In genomic region chr10:124892031-124892430, GRCh38 we compare ENCODE assay signal across 23 cellular contexts. TPM values are rescaled to one million over a fixed set of nuclear protein-coding genes. Genes with fewer than 3 reads are reported as not detected.
DNase-seq lines count a peak whose midpoint lies in the region; ATAC-seq and TF ChIP-seq lines count a peak whose summit lies in the region.
"Had no signal": no experiment of that assay in that cellular context is flagged by ENCODE, and none has a peak within 500 bp of the region (broad histone marks: within the 10 kb centered on the region; RNA-seq: fewer than 3 reads in every experiment).

No MANE protein-coding gene starts in this region.

- H3K4me3 ChIP-seq in right atrium auricular region (no peak overlapping the region), heart left ventricle (no peak overlapping the region), upper lobe of right lung (no peak overlapping the region)
- H3K4me3 ChIP-seq: MG63, SJSA1 had no signal

- TF ChIP-seq CTCF in right atrium auricular region (IDR thresholded peaks at IDR 0.05) (no peak), heart left ventricle (IDR thresholded peaks at IDR 0.05) (no peak), upper lobe of right lung (IDR thresholded peaks at IDR 0.05) (no peak)

- no peaks in the 10 kb centered on the region for H3K9me3 ChIP-seq in right atrium auricular region
- H3K9me3 ChIP-seq in heart left ventricle = no peaks in the 10 kb centered on the region
- H3K9me3 ChIP-seq in upper lobe of right lung = no peaks in the 10 kb centered on the region
- H3K9me3 ChIP-seq: MG63, SJSA1 had no signal

- no peak for TF ChIP-seq POLR2A in heart left ventricle (IDR thresholded peaks at IDR 0.05)

- WGBS in heart left ventricle, 4 donors = 50 to 66% (median 56%) methylated on average over 8 of the region's 8 CpGs

- DNase-seq in Right ventricle myocardium inferior (ENCODE audit: missing footprints) (no peak), right atrium auricular region (ENCODE audit: low spot score) (no peak), heart left ventricle (peak in 2 of 5 donors; percentile 43 to 51), left lobe of liver (ENCODE audit: low spot score) (no peak), upper lobe of right lung (peak; percentile 13), NCI-H524 treated with DMSO at 0.1 percent for 48 hours (lab: John Stamatoyannopoulos, UW) (no peak), kidney glomerular epithelial cell (lab: John Stamatoyannopoulos, UW) (no peak)
- DNase-seq: CD8-positive, alpha-beta T cell; DMS 273 treated with DMSO at 0.1 percent for 48 hours; DMS79 treated with DMSO at 0.1 percent for 48 hours; KG1; MG63; NCI-H1105 treated with DMSO at 0.1 percent for 48 hours; NCI-H1930; NCI-H2107; NCI-H524; NCI-H774; NK-92 treated with Interleukin-12 subunit alpha and Interleukin-12 subunit beta, amount 100 ng/mL, for 24 hours; PC-3 had no signal

- ATAC-seq in Right ventricle myocardium inferior (peak; percentile 80), heart left ventricle (peak; percentile 75 to 93 (median 86)), left lobe of liver (peak; percentile 72), upper lobe of right lung (no peak), HG03460 (IDR thresholded peaks at IDR 0.05; ENCODE audit: unreplicated experiment) (no peak)
- ATAC-seq: CD8-positive, alpha-beta T cell; PC-3 had no signal

- intact Hi-C loops in Right ventricle myocardium inferior (cut with DNase I) = no loop called here
- intact Hi-C loops in heart left ventricle (cut with DNase I) = no loop called here
- intact Hi-C loops in upper lobe of right lung (cut with DNase I) = no loop called here

- H3K4me1 ChIP-seq in right atrium auricular region (no peaks in the 10 kb centered on the region), heart left ventricle (peaks cover 0 to 4% (median 0%) of the 10 kb centered on the region in 12 donors), upper lobe of right lung (no peaks in the 10 kb centered on the region)
- H3K4me1 ChIP-seq: SJSA1 had no signal

- H3K36me3 ChIP-seq in right atrium auricular region = no peaks in the 10 kb centered on the region
- no peaks in the 10 kb centered on the region for H3K36me3 ChIP-seq in heart left ventricle
- no peaks in the 10 kb centered on the region for H3K36me3 ChIP-seq in upper lobe of right lung
- H3K36me3 ChIP-seq: MG63, SJSA1 had no signal

- H3K27ac ChIP-seq in right atrium auricular region = no peak overlapping the region
- H3K27ac ChIP-seq in heart left ventricle = no peak overlapping the region
- H3K27ac ChIP-seq in upper lobe of right lung = no peak overlapping the region
- H3K27ac ChIP-seq: 22Rv1, C4-2B, SJSA1 had no signal

- H3K27me3 ChIP-seq in right atrium auricular region (no peaks in the 10 kb centered on the region), heart left ventricle (no peaks in the 10 kb centered on the region), upper lobe of right lung (peaks cover 3% of the 10 kb centered on the region)
- H3K27me3 ChIP-seq: MG63, SJSA1 had no signal

RNA-seq across cellular contexts. Expression of gene ZRANB1, which starts 49.9 kb away (rescaled TPM):
- total RNA-seq in Right ventricle myocardium inferior = 23.4 TPM
- 10 to 100 TPM; 24.1 to 24.9 TPM for total RNA-seq in right atrium auricular region
- total RNA-seq in heart left ventricle = 10 to 100 TPM; 20.5 to 31.3 (median 25.7) TPM
- polyA plus RNA-seq in heart left ventricle = 10 to 100 TPM; 11.4 to 24.7 TPM
- total RNA-seq in left lobe of liver = 11.6 TPM
- total RNA-seq in upper lobe of right lung = 20.5 TPM

Comparison
In these comparisons a context has a peak if more than half of its experiments do, and no peak if none do; other contexts are left out.
1. ATAC-seq: peak in Right ventricle myocardium inferior (single experiment), heart left ventricle (4 of 4) and left lobe of liver (single experiment); none in upper lobe of right lung (single experiment) and HG03460 (single experiment).